19 cellular contexts compared by ENCODE assay signal in the genomic region with DNA sequence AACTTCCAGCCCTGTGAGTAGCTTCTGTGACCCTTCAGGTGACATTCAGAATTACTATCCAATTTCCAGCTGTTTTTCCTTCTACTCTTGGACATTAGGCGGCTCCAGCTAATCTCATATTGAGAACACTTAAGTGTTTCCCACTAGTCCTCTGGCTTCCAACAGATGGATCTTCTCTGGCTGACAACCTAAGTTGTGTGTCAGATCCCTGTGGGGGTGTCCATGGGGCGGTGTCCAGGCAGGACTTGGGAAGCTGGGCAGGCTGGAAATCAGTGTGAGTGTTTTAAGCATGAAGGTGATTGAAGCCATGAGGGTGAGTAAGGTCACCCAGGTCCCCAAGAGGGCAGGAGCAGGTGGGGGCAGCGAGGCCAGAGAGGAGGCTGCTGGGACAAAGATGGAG. TPM values are rescaled to one million over a fixed set of nuclear protein-coding genes. Genes with fewer than 3 reads are reported as not detected.
"Had no signal": no experiment of that assay in that cellular context is flagged by ENCODE, and none has a peak within 500 bp of the region (broad histone marks: within the 10 kb centered on the region; RNA-seq: fewer than 3 reads in every experiment).

No MANE protein-coding gene starts in this region.

- H3K4me1 Mint-ChIP-seq: activated CD4-positive, alpha-beta T cell treated with anti-CD3 and anti-CD28 coated beads for 36 hours; activated naive CD4-positive, alpha-beta T cell treated with anti-CD3 and anti-CD28 coated beads, Interleukin-2, amount 10 ng/mL, durations not matched to agents 7 days and 5 days; neural crest cell had no signal

- ATAC-seq: activated CD4-positive, alpha-beta T cell treated with anti-CD3 and anti-CD28 coated beads for 36 hours; stimulated activated naive B cell treated with anti-CD40 and anti-IgM and Interleukin-4, amounts not matched to agents 10 μg/mL and 1 μg/mL and 100 μg/mL, for 72 hours had no signal

- H3K27me3 ChIP-seq: adrenal gland, SJCRH30 had no signal

- H3K9me3 Mint-ChIP-seq: activated naive CD4-positive, alpha-beta T cell treated with anti-CD3 and anti-CD28 coated beads, Interleukin-2, amount 10 ng/mL, durations not matched to agents 7 days and 5 days; neural crest cell; stimulated activated naive B cell treated with anti-CD40 and anti-IgM and Interleukin-4, amounts not matched to agents 10 μg/mL and 1 μg/mL and 100 μg/mL, for 72 hours had no signal

- H3K27ac ChIP-seq: epithelial cell of prostate, parathyroid adenoma, SJCRH30, WERI-Rb-1 had no signal

- H3K4me1 ChIP-seq: adrenal gland, parathyroid adenoma, SJCRH30 had no signal

- DNase-seq: activated CD4-positive, alpha-beta T cell treated with anti-CD3 and anti-CD28 coated beads for 36 hours; activated naive CD4-positive, alpha-beta T cell treated with anti-CD3 and anti-CD28 coated beads, Interleukin-2, amount 10 ng/mL, durations not matched to agents 7 days and 5 days; adrenal gland; central memory CD4-positive, alpha-beta T cell; cortex of kidney; effector memory CD4-positive, alpha-beta T cell; head of caudate nucleus; islet precursor cell; SJCRH30; stimulated activated CD4-positive, alpha-beta T cell treated with anti-CD3 and anti-CD28 coated beads, Interleukin-1b, Interleukin-23, amount 100 ng/mL, for 48 hours; stimulated activated naive B cell treated with anti-CD40 and anti-IgM and Interleukin-4, amounts not matched to agents 10 μg/mL and 1 μg/mL and 100 μg/mL, for 72 hours; substantia nigra; SW 1271; T1000; trophoblast cell; WERI-Rb-1 had no signal

- H3K27ac Mint-ChIP-seq: activated CD4-positive, alpha-beta T cell treated with anti-CD3 and anti-CD28 coated beads for 36 hours; activated naive CD4-positive, alpha-beta T cell treated with anti-CD3 and anti-CD28 coated beads, Interleukin-2, amount 10 ng/mL, durations not matched to agents 7 days and 5 days; stimulated activated naive B cell treated with anti-CD40 and anti-IgM and Interleukin-4, amounts not matched to agents 10 μg/mL and 1 μg/mL and 100 μg/mL, for 72 hours had no signal

- H3K4me3 ChIP-seq: adrenal gland, SJCRH30 had no signal

- H2AFZ ChIP-seq: parathyroid adenoma had no signal

- H3K9ac ChIP-seq: parathyroid adenoma had no signal

- H3K4me3 Mint-ChIP-seq: activated CD4-positive, alpha-beta T cell treated with anti-CD3 and anti-CD28 coated beads for 36 hours; activated naive CD4-positive, alpha-beta T cell treated with anti-CD3 and anti-CD28 coated beads, Interleukin-2, amount 10 ng/mL, durations not matched to agents 7 days and 5 days; neural crest cell; stimulated activated naive B cell treated with anti-CD40 and anti-IgM and Interleukin-4, amounts not matched to agents 10 μg/mL and 1 μg/mL and 100 μg/mL, for 72 hours had no signal

- H3K79me2 ChIP-seq: parathyroid adenoma had no signal

- H3K9me3 ChIP-seq: adrenal gland, SJCRH30 had no signal

- H3K27me3 Mint-ChIP-seq: activated CD4-positive, alpha-beta T cell treated with anti-CD3 and anti-CD28 coated beads for 36 hours; activated naive CD4-positive, alpha-beta T cell treated with anti-CD3 and anti-CD28 coated beads, Interleukin-2, amount 10 ng/mL, durations not matched to agents 7 days and 5 days; stimulated activated naive B cell treated with anti-CD40 and anti-IgM and Interleukin-4, amounts not matched to agents 10 μg/mL and 1 μg/mL and 100 μg/mL, for 72 hours had no signal

RNA-seq across cellular contexts. Expression of gene TMC4, which starts 25.3 kb away (rescaled TPM):
- total RNA-seq: SJCRH30 had no signal
